6 cellular contexts compared by ENCODE assay signal in the genomic region with DNA sequence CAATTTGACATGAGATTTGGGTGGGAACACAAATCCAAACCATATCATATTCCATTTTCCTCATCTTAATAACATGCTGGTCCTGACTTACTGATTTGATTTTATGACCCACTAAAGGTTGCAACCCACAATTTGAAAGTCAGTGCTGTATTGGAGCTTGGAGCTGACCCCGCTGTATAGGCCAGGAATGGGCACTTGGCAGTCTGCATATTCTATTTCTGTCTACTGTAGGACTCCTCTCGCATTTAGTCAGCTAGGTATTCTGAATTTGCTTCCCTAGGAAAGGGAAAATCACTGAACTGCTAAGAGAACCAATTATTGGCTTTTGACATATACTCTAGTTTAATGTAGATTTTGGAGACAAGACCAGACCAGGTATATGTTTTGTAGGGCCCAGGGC.
"Had no signal": no experiment of that assay in that cellular context is flagged by ENCODE, and none has a peak within 500 bp of the region (broad histone marks: within the 10 kb centered on the region; RNA-seq: fewer than 3 reads in every experiment).

No MANE protein-coding gene starts in this region.

- ATAC-seq: HepG2, K562 had no signal

- H3K4me3 ChIP-seq: K562 had no signal

- DNase-seq: IMR-90, KBM-7, KG1 had no signal

- H3K27ac ChIP-seq: HL-60 had no signal
